In the genomic region with DNA sequence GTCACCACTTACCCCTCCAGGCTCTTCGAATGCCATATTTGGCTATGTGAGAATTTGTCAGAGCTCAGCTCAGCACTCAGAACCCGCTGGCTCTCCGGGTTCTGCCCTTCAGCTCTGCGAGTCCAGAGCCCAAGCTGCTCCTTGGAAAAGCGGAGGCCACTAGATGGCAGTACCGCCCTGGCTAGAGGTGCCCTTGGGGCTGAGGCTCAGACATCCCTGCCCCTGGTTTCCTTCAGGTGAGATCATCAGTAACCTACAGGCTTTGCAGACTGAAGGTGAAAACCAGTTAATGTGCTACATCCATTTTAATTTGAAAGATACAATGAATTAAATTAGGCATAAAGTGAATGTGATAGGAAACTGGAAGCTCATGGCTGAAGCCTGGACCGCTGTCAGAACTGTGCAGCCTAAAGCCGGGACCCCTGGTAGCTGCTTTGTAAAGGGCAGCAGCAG, we compare ENCODE assay signal across 9 cellular contexts.
A peak's percentile ranks its signal among the peaks of the same experiment; 100 is the strongest.
DNase-seq lines count a peak whose midpoint lies in the region; ATAC-seq, FAIRE-seq and TF ChIP-seq lines count a peak whose summit lies in the region.
"Had no signal": no experiment of that assay in that cellular context is flagged by ENCODE, and none has a peak within 500 bp of the region (broad histone marks: within the 10 kb centered on the region; RNA-seq: fewer than 3 reads in every experiment).

No MANE protein-coding gene starts in this region.

- TF ChIP-seq CTCF in A549 (IDR thresholded peaks at IDR 0.05): peak; percentile 87
- TF ChIP-seq CTCF in RWPE1 (conservative IDR thresholded peaks at IDR 0.05; ENCODE audit: low read depth): peak; percentile 87

- intact Hi-C loops in posterior cingulate gyrus (cut with DNase I): loop anchor here (5.0 kb wide), 2 partner anchors 398 to 1293 kb away; no protein-coding TSS in a partner anchor

- no peak for FAIRE-seq in A549 (lab: Jason Lieb, UNC)
- FAIRE-seq in GM12891 (lab: Jason Lieb, UNC): peak; percentile 91

- POLR2A ChIA-PET in A549 (lab: Yijun Ruan, JAX) (interaction anchor here (0.6 to 1.4 kb wide), 2 partner anchors 399 to 401 kb away, joined by 3 to 4 read pairs; no protein-coding TSS in a partner anchor), RWPE1 (lab: Yijun Ruan, JAX; ENCODE audit: low non-redundant PET) (interaction anchor here (0.5 kb wide), 1 partner anchor 105 kb away, joined by 6 read pairs; no protein-coding TSS in a partner anchor)

- H3K27ac ChIP-seq in A549 (no peak overlapping the region), RWPE1 (no peak overlapping the region)
- H3K27ac ChIP-seq: skin epidermis had no signal

- TF ChIP-seq RAD21 in A549 (conservative IDR thresholded peaks at IDR 0.05 in 1 of 2, IDR thresholded peaks at IDR 0.05 in 1 of 2): peak; percentile 85 to 87

- H3K9me3 ChIP-seq in A549: no peaks in the 10 kb centered on the region

- peak; percentile 70 to 72 for DNase-seq in A549 (ENCODE audit: low read depth in 1 of 2, low spot score in 1 of 2)
- DNase-seq in GM12891 (ENCODE audit: insufficient read length, low spot score): peak; percentile 44
- DNase-seq in KBM-7: peak; percentile 59
- DNase-seq in RWPE1 (ENCODE audit: low spot score): peak; percentile 85
- DNase-seq in activated naive CD4-positive, alpha-beta T cell treated with anti-CD3 and anti-CD28 coated beads, Interleukin-2, amount 50 U/mL, for 16 hours: peak; percentile 49
- peak; percentile 83 for DNase-seq in glomerular visceral epithelial cell (ENCODE audit: extremely low spot score)
- DNase-seq in posterior cingulate gyrus: peak; percentile 44 to 96 (median 80)

- 39% methylated on average over 6 of the region's 8 CpGs for WGBS in A549 (ENCODE audit: missing lambda C conversion rate)

- in situ Hi-C loops in KBM-7 (cut with MboI; ENCODE audit: low pct_unique_long_range_greater_than_20kb, low sequenced_read_pairs): loop anchor here (10.0 kb wide), 1 partner anchor 405 kb away; no protein-coding TSS in a partner anchor

- CTCF ChIA-PET in A549 (lab: Yijun Ruan, JAX): interaction anchor here (0.6 to 9.3 kb wide), 59 partner anchors 9 to 1300 kb away, joined by 3 to 222 read pairs (median 3); a partner anchor contains a TSS
- CTCF ChIA-PET in RWPE1 (lab: Yijun Ruan, JAX): interaction anchor here (0.6 to 4.4 kb wide), 19 partner anchors 11 to 405 kb away, joined by 3 to 47 read pairs (median 4); no protein-coding TSS in a partner anchor

- H3K4me1 ChIP-seq in A549: no peaks in the 10 kb centered on the region

- TF ChIP-seq POLR2A in A549 (IDR thresholded peaks at IDR 0.05; ENCODE audit: low read length) (no peak), GM12891 (IDR thresholded peaks at IDR 0.05; ENCODE audit: low read depth, low read length) (no peak)

- H3K4me3 ChIP-seq in A549: no peak overlapping the region
- H3K4me3 ChIP-seq: skin epidermis had no signal

- no peak for TF ChIP-seq EP300 in A549 (IDR thresholded peaks at IDR 0.05)

- no peak overlapping the region for H3K4me2 ChIP-seq in A549

- peak; percentile 96 to 99 for ATAC-seq in A549
- no peak for ATAC-seq in HG03108 (IDR thresholded peaks at IDR 0.05; ENCODE audit: unreplicated experiment)

TF ChIP-seq in A549, 52 proteins besides CTCF, POLR2A, EP300 and RAD21:
- TF ChIP-seq FOSB (CRISPR knock-in tag; IDR thresholded peaks at IDR 0.05) (no peak), SMC3 (IDR thresholded peaks at IDR 0.05) (peak; percentile 68), JUNB (IDR thresholded peaks at IDR 0.05) (no peak)

TF ChIP-seq in GM12891, 5 proteins besides CTCF, POLR2A, EP300 and RAD21:
- TF ChIP-seq POU2F2 (IDR thresholded peaks at IDR 0.05; ENCODE audit: low read depth, low read length) (no peak), TAF1 (IDR thresholded peaks at IDR 0.05; ENCODE audit: low read depth, low read length) (no peak), SPI1 (IDR thresholded peaks at IDR 0.05; ENCODE audit: low read depth, low read length) (no peak), POLR2AphosphoS5 (IDR thresholded peaks at IDR 0.05; ENCODE audit: low read depth, low read length) (no peak), PAX5 (IDR thresholded peaks at IDR 0.05; ENCODE audit: insufficient read depth, low read length, severe bottlenecking) (no peak)
